ENCODE assay signal across 8 cellular contexts in genomic region chr14:77158175-77158908, GRCh38. TPM values are rescaled to one million over a fixed set of nuclear protein-coding genes. Genes with fewer than 3 reads are reported as not detected.
A peak's percentile ranks its signal among the peaks of the same experiment; 100 is the strongest.
DNase-seq lines count a peak whose midpoint lies in the region; ATAC-seq and TF ChIP-seq lines count a peak whose summit lies in the region.

No MANE protein-coding gene starts in this region.

- H3K9me3 Mint-ChIP-seq in T-helper 2 cell treated with Interferon-gamma antibody and Interleukin-4, amounts not matched to agents 5 μg/mL and 100 μg/mL, for 36 hours = no peaks in the 10 kb centered on the region

- no peaks in the 10 kb centered on the region for H3K36me3 Mint-ChIP-seq in T-helper 2 cell treated with Interferon-gamma antibody and Interleukin-4, amounts not matched to agents 5 μg/mL and 100 μg/mL, for 36 hours (ENCODE audit: low read depth)

- H3K4me3 Mint-ChIP-seq in T-helper 2 cell treated with Interferon-gamma antibody and Interleukin-4, amounts not matched to agents 5 μg/mL and 100 μg/mL, for 36 hours = no peak overlapping the region

- peaks cover 18% of the 10 kb centered on the region for H3K27me3 Mint-ChIP-seq in T-helper 2 cell treated with Interferon-gamma antibody and Interleukin-4, amounts not matched to agents 5 μg/mL and 100 μg/mL, for 36 hours (ENCODE audit: low read depth)

- ATAC-seq in mucosa of descending colon (peak; percentile 51), GM21528 (IDR thresholded peaks at IDR 0.05; ENCODE audit: low FRiP score, unreplicated experiment) (no peak)

- no peak overlapping the region for H3K27ac Mint-ChIP-seq in T-helper 2 cell treated with Interferon-gamma antibody and Interleukin-4, amounts not matched to agents 5 μg/mL and 100 μg/mL, for 36 hours

- H3K4me1 ChIP-seq in mucosa of descending colon (ENCODE audit: low read depth) = no peaks in the 10 kb centered on the region

- H3K4me3 ChIP-seq in mucosa of descending colon = no peak overlapping the region

- H3K9me3 ChIP-seq in mucosa of descending colon = no peaks in the 10 kb centered on the region

- DNase-seq in DMS 273 treated with DMSO at 0.1 percent for 48 hours (lab: John Stamatoyannopoulos, UW) (peak; percentile 39), NCI-H2107 (lab: John Stamatoyannopoulos, UW) (peak; percentile 92), dermis blood vessel endothelial cell (peak; percentile 12), mucosa of descending colon (no peak), NCI-H1048 (lab: John Stamatoyannopoulos, UW) (no peak)
- no peak for DNase-seq in stimulated activated CD4-positive, alpha-beta T cell treated with anti-CD3 and anti-CD28 coated beads, Interleukin-15, amount 100 ng/mL, for 24 hours
- DNase-seq in T-helper 2 cell treated with Interferon-gamma antibody and Interleukin-4, amounts not matched to agents 5 μg/mL and 100 μg/mL, for 36 hours (ENCODE audit: low spot score) = no peak

- intact Hi-C loops in mucosa of descending colon (cut with DNase I, micrococcal nuclease) = loop anchor here (10.0 kb wide), 2 partner anchors 56 to 156 kb away; no protein-coding TSS in a partner anchor

- no peaks in the 10 kb centered on the region for H3K4me1 Mint-ChIP-seq in T-helper 2 cell treated with Interferon-gamma antibody and Interleukin-4, amounts not matched to agents 5 μg/mL and 100 μg/mL, for 36 hours (ENCODE audit: low read depth)

- TF ChIP-seq CTCF in mucosa of descending colon (IDR thresholded peaks at IDR 0.05) = no peak

- H3K36me3 ChIP-seq in mucosa of descending colon (ENCODE audit: low read depth) = no peaks in the 10 kb centered on the region

RNA-seq across cellular contexts. Expression of gene ZDHHC22, which starts 16.8 kb away (rescaled TPM):
- not detected in 2 replicates for total RNA-seq in dermis blood vessel endothelial cell
- 1 to 10 TPM in 1 of 3 donors, not detected in 2; 1.7 TPM for total RNA-seq in mucosa of descending colon

RNA-seq across cellular contexts. Expression of gene TMEM63C, which starts 23.3 kb away (rescaled TPM):
- total RNA-seq in dermis blood vessel endothelial cell (under 0.01 TPM in 1 of 2 replicates, not detected in the other), mucosa of descending colon (10 to 100 TPM; 21.2 to 40.8 (median 34.9) TPM)

Comparison
In these comparisons a context has a peak if more than half of its experiments do, and no peak if none do; other contexts are left out.
1. DNase-seq: peak in DMS 273 treated with DMSO at 0.1 percent for 48 hours (single experiment), NCI-H2107 (single experiment) and dermis blood vessel endothelial cell (single experiment); none in mucosa of descending colon (0 of 3), stimulated activated CD4-positive, alpha-beta T cell treated with anti-CD3 and anti-CD28 coated beads, Interleukin-15, amount 100 ng/mL, for 24 hours (single experiment), T-helper 2 cell treated with Interferon-gamma antibody and Interleukin-4, amounts not matched to agents 5 μg/mL and 100 μg/mL, for 36 hours (single experiment) and NCI-H1048 (single experiment).
2. RNA of gene TMEM63C, which starts 23.3 kb away (total RNA-seq): 21.2 to 40.8 TPM in mucosa of descending colon; under 0.01 TPM in dermis blood vessel endothelial cell; every median in the first group is over 10 times any median in the second.